In the genomic region with DNA sequence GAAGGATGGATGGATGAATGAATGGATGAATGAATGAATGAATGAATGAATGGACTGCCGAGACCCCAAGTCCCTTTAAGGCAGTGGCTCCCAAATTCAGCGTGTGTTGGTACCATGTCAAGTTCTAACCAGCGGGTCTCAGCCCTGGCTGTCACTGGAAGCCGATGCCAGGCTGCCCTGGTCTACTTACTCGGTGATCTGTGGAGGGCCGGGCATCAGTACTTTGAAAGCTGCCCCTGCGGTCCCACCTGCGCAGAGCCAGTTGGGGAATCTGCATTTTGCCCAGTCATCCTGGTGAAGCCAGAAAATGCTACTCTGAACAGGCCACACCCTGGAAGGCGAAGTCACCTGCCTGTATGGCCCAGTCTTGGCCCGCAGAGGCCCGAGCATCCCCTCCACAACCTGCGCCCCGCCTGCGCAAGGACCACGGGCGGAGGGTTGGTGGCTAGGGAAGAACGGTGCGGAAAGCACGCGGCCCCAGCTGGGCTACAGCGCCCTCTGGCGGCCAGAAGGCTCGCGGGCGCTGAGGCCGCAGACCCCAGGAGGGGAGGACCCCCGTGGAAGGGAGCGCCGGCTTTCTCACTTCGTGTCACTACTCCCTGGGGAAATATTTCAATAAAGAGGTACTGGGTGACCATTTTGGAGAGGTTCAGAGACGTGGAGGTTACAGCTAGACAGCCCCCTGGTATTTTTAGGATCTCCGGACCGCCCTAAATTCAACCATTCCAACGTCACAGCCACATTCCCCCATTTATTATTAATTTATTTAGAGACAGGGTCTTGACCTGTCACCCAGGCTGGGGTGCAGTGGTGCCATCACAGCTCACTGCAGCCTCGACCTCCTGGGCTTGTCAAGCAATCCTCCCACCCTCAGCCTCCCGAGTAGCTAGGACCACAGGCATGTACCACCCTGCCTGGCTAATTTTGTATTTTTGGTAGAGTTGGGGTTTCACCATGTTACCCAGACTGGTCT, we compare ENCODE assay signal across 1 cellular context.
TF ChIP-seq lines count a peak whose summit lies in the region.

No MANE protein-coding gene starts in this region.

TF ChIP-seq in HepG2, 621 proteins besides CTCF, POLR2A, EP300 and RAD21 (continued from another document and continues in another):
- TF ChIP-seq UBTF (CRISPR knock-in tag; IDR thresholded peaks at IDR 0.05) (peak; percentile 62), ADNP (CRISPR knock-in tag; IDR thresholded peaks at IDR 0.05) (no peak), ZNF841 (CRISPR knock-in tag; IDR thresholded peaks at IDR 0.05; ENCODE audit: borderline replicate concordance) (no peak), TERF1 (CRISPR knock-in tag; IDR thresholded peaks at IDR 0.05) (no peak), PHB2 (IDR thresholded peaks at IDR 0.05; ENCODE audit: partially characterized antibody) (no peak), FOXK2 (IDR thresholded peaks at IDR 0.05) (no peak), PPARG (CRISPR knock-in tag; conservative IDR thresholded peaks at IDR 0.05) (no peak), NCOA1 (CRISPR knock-in tag; IDR thresholded peaks at IDR 0.05) (no peak), ZMAT3 (CRISPR knock-in tag; conservative IDR thresholded peaks at IDR 0.05) (no peak), TOE1 (CRISPR knock-in tag; IDR thresholded peaks at IDR 0.05) (no peak), CREB1 (IDR thresholded peaks at IDR 0.05) (no peak), CREB1 (CRISPR knock-in tag; IDR thresholded peaks at IDR 0.05) (no peak), SYNCRIP (IDR thresholded peaks at IDR 0.05; ENCODE audit: insufficient read depth, low read depth, low read length) (no peak), RNF2 (conservative IDR thresholded peaks at IDR 0.05; ENCODE audit: low read depth) (no peak), ZNF562 (CRISPR knock-in tag; IDR thresholded peaks at IDR 0.05; ENCODE audit: borderline replicate concordance) (no peak), ZNF441 (CRISPR knock-in tag; IDR thresholded peaks at IDR 0.05; ENCODE audit: borderline replicate concordance) (no peak), TRIM22 (IDR thresholded peaks at IDR 0.05) (no peak), ZZZ3 (CRISPR knock-in tag; IDR thresholded peaks at IDR 0.05; ENCODE audit: borderline replicate concordance) (no peak), ZMYM3 (CRISPR knock-in tag; IDR thresholded peaks at IDR 0.05) (no peak), NKX3-1 (CRISPR knock-in tag; IDR thresholded peaks at IDR 0.05) (no peak), SMYD3 (CRISPR knock-in tag; IDR thresholded peaks at IDR 0.05) (no peak), ZNF468 (CRISPR knock-in tag; IDR thresholded peaks at IDR 0.05) (no peak), PCBP1 (IDR thresholded peaks at IDR 0.05; ENCODE audit: borderline replicate concordance, low read depth, low read length) (no peak), RNF219 (CRISPR knock-in tag; IDR thresholded peaks at IDR 0.05) (no peak), NFYB (CRISPR knock-in tag; IDR thresholded peaks at IDR 0.05) (no peak), ZNF205 (CRISPR knock-in tag; IDR thresholded peaks at IDR 0.05) (0 out of 2 replicates have a peak, but pooled peaks have one; percentile 42), HIC2 (CRISPR knock-in tag; IDR thresholded peaks at IDR 0.05; ENCODE audit: low read depth) (no peak), ZNF816 (CRISPR knock-in tag; IDR thresholded peaks at IDR 0.05; ENCODE audit: borderline replicate concordance) (no peak), ZNF768 (CRISPR knock-in tag; IDR thresholded peaks at IDR 0.05) (no peak), MYNN (CRISPR knock-in tag; IDR thresholded peaks at IDR 0.05; ENCODE audit: low read depth) (no peak)
- TF ChIP-seq, protein P1, sequence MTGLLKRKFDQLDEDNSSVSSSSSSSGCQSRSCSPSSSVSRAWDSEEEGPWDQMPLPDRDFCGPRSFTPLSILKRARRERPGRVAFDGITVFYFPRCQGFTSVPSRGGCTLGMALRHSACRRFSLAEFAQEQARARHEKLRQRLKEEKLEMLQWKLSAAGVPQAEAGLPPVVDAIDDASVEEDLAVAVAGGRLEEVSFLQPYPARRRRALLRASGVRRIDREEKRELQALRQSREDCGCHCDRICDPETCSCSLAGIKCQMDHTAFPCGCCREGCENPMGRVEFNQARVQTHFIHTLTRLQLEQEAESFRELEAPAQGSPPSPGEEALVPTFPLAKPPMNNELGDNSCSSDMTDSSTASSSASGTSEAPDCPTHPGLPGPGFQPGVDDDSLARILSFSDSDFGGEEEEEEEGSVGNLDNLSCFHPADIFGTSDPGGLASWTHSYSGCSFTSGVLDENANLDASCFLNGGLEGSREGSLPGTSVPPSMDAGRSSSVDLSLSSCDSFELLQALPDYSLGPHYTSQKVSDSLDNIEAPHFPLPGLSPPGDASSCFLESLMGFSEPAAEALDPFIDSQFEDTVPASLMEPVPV (CRISPR knock-in tag; IDR thresholded peaks at IDR 0.05), result no peak
- TF ChIP-seq, protein P2, sequence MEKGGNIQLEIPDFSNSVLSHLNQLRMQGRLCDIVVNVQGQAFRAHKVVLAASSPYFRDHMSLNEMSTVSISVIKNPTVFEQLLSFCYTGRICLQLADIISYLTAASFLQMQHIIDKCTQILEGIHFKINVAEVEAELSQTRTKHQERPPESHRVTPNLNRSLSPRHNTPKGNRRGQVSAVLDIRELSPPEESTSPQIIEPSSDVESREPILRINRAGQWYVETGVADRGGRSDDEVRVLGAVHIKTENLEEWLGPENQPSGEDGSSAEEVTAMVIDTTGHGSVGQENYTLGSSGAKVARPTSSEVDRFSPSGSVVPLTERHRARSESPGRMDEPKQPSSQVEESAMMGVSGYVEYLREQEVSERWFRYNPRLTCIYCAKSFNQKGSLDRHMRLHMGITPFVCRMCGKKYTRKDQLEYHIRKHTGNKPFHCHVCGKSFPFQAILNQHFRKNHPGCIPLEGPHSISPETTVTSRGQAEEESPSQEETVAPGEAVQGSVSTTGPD (CRISPR knock-in tag; IDR thresholded peaks at IDR 0.05), result no peak
- TF ChIP-seq, protein P3, sequence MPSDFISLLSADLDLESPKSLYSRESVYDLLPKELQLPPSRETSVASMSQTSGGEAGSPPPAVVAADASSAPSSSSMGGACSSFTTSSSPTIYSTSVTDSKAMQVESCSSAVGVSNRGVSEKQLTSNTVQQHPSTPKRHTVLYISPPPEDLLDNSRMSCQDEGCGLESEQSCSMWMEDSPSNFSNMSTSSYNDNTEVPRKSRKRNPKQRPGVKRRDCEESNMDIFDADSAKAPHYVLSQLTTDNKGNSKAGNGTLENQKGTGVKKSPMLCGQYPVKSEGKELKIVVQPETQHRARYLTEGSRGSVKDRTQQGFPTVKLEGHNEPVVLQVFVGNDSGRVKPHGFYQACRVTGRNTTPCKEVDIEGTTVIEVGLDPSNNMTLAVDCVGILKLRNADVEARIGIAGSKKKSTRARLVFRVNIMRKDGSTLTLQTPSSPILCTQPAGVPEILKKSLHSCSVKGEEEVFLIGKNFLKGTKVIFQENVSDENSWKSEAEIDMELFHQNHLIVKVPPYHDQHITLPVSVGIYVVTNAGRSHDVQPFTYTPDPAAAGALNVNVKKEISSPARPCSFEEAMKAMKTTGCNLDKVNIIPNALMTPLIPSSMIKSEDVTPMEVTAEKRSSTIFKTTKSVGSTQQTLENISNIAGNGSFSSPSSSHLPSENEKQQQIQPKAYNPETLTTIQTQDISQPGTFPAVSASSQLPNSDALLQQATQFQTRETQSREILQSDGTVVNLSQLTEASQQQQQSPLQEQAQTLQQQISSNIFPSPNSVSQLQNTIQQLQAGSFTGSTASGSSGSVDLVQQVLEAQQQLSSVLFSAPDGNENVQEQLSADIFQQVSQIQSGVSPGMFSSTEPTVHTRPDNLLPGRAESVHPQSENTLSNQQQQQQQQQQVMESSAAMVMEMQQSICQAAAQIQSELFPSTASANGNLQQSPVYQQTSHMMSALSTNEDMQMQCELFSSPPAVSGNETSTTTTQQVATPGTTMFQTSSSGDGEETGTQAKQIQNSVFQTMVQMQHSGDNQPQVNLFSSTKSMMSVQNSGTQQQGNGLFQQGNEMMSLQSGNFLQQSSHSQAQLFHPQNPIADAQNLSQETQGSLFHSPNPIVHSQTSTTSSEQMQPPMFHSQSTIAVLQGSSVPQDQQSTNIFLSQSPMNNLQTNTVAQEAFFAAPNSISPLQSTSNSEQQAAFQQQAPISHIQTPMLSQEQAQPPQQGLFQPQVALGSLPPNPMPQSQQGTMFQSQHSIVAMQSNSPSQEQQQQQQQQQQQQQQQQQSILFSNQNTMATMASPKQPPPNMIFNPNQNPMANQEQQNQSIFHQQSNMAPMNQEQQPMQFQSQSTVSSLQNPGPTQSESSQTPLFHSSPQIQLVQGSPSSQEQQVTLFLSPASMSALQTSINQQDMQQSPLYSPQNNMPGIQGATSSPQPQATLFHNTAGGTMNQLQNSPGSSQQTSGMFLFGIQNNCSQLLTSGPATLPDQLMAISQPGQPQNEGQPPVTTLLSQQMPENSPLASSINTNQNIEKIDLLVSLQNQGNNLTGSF (CRISPR knock-in tag; IDR thresholded peaks at IDR 0.05), result no peak
- TF ChIP-seq, protein P4, sequence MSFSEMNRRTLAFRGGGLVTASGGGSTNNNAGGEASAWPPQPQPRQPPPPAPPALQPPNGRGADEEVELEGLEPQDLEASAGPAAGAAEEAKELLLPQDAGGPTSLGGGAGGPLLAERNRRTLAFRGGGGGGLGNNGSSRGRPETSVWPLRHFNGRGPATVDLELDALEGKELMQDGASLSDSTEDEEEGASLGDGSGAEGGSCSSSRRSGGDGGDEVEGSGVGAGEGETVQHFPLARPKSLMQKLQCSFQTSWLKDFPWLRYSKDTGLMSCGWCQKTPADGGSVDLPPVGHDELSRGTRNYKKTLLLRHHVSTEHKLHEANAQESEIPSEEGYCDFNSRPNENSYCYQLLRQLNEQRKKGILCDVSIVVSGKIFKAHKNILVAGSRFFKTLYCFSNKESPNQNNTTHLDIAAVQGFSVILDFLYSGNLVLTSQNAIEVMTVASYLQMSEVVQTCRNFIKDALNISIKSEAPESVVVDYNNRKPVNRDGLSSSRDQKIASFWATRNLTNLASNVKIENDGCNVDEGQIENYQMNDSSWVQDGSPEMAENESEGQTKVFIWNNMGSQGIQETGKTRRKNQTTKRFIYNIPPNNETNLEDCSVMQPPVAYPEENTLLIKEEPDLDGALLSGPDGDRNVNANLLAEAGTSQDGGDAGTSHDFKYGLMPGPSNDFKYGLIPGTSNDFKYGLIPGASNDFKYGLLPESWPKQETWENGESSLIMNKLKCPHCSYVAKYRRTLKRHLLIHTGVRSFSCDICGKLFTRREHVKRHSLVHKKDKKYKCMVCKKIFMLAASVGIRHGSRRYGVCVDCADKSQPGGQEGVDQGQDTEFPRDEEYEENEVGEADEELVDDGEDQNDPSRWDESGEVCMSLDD (CRISPR knock-in tag; IDR thresholded peaks at IDR 0.05; ENCODE audit: borderline replicate concordance), result no peak
